8 cellular contexts compared by ENCODE assay signal in genomic region chr19:7069042-7069903, GRCh38. TPM values are rescaled to one million over a fixed set of nuclear protein-coding genes. Genes with fewer than 3 reads are reported as not detected.
DNase-seq lines count a peak whose midpoint lies in the region; ATAC-seq lines count a peak whose summit lies in the region.

TSS of gene ZNF557 (plus strand) at chr19:7069703. CDS start at chr19:7075075, 5,372 bp downstream.

- ATAC-seq in GM21360 (IDR thresholded peaks at IDR 0.05; ENCODE audit: unreplicated experiment) = peak; percentile 86
- ATAC-seq in memory B cell (ENCODE audit: low read depth) = peak; percentile 94

- H3K36me3 Mint-ChIP-seq in memory B cell = peaks cover 12% of the 10 kb centered on the region

- H3K4me1 Mint-ChIP-seq in memory B cell = peaks cover 9% of the 10 kb centered on the region

- H3K27me3 ChIP-seq in effector memory CD4-positive, alpha-beta T cell (replicated peaks; ENCODE audit: control insufficient read depth, insufficient read depth, low read length, poor library complexity, severe bottlenecking) = no peaks in the 10 kb centered on the region

- no peaks in the 10 kb centered on the region for H3K9me3 ChIP-seq in effector memory CD4-positive, alpha-beta T cell (ENCODE audit: control insufficient read depth, low read length)

- peak within 1 kb of the TSS; percentile 97 for H3K4me3 ChIP-seq in effector memory CD4-positive, alpha-beta T cell (ENCODE audit: insufficient read depth, low read depth, low read length, poor library complexity, severe bottlenecking)

- peak within 1 kb of the TSS; percentile 97 for H3K4me3 Mint-ChIP-seq in memory B cell

- no peaks in the 10 kb centered on the region for H3K27me3 Mint-ChIP-seq in memory B cell

- H3K9me3 Mint-ChIP-seq in memory B cell = peaks cover 4% of the 10 kb centered on the region

- peaks cover 27% of the 10 kb centered on the region for H3K36me3 ChIP-seq in effector memory CD4-positive, alpha-beta T cell (ENCODE audit: control insufficient read depth, insufficient read depth, low read length)

- peak within 1 kb of the TSS; percentile 90 for H3K27ac ChIP-seq in effector memory CD4-positive, alpha-beta T cell (ENCODE audit: insufficient read depth, low read length, poor library complexity, severe bottlenecking)

- DNase-seq in COLO829 (ENCODE audit: low spot score) = peak; percentile 91
- peak; percentile 89 for DNase-seq in HT1080 (ENCODE audit: low read depth)
- peak; percentile 94 to 95 for DNase-seq in NOMO-1 (lab: John Stamatoyannopoulos, UW; ENCODE audit: unreplicated experiment in 2 of 2)
- peak; percentile 98 to 99 for DNase-seq in activated CD8-positive, alpha-beta memory T cell treated with anti-CD3 and anti-CD28 coated beads for 4 hours (ENCODE audit: low read depth in 2 of 2)
- peak; percentile 97 to 99 (median 98) for DNase-seq in effector memory CD4-positive, alpha-beta T cell
- DNase-seq in memory B cell (ENCODE audit: low spot score in 2 of 2) = peak; percentile 97 to 99
- DNase-seq in stimulated activated CD8-positive, alpha-beta memory T cell treated with anti-CD3 and anti-CD28 coated beads, Interleukin-12 subunit alpha, Interleukin-12 subunit beta, amount 100 ng/mL, for 1 hour (ENCODE audit: low read depth) = peak; percentile 98

- peaks cover 9% of the 10 kb centered on the region for H3K4me1 ChIP-seq in effector memory CD4-positive, alpha-beta T cell (ENCODE audit: control insufficient read depth, insufficient read depth, low read length, poor library complexity, severe bottlenecking)

- H3K27ac Mint-ChIP-seq in memory B cell = peak within 1 kb of the TSS; percentile 90

RNA-seq across cellular contexts. Expression of gene ZNF557, which starts in this region (rescaled TPM):
- 8.2 and 8.5 TPM in 2 replicates for total RNA-seq in HT1080 (2014; rRNA removed; shearing (Covaris generic))
- polyA plus RNA-seq in HT1080 (2015; cell fraction: cytosol; rRNA removed) = 1.5 and 2.2 TPM in 2 replicates
- polyA plus RNA-seq in HT1080 (2015; cell fraction: nucleus; rRNA removed) = 5.5 and 6.7 TPM in 2 replicates

Comparison
In these comparisons a context has a peak if more than half of its experiments do, and no peak if none do; other contexts are left out.
1. Peak in every context shown above with its lines: DNase-seq, ATAC-seq, H3K4me3 ChIP-seq and H3K27ac ChIP-seq.